In the genomic region with DNA sequence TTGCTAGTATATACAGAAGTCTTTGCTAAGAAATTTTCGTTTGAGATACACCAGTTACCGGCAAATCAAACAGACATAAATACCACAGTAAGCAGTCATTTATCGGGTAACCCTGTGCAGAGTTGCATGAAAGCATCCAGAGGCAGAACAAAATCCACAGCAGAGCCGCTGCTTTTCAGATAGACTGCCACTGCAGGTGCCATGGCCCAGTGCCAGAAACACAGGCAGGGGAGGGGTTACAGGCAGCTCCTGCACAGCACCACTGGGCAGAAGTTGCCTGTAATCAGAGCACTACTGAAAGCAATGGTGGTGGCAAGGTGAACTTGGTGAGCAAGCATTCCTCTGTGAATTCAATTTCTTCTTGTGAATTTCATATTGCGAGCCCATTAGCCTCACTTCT, we compare ENCODE assay signal across 9 cellular contexts.
DNase-seq lines count a peak whose midpoint lies in the region; ATAC-seq and TF ChIP-seq lines count a peak whose summit lies in the region.
"Had no signal": no experiment of that assay in that cellular context is flagged by ENCODE, and none has a peak within 500 bp of the region (broad histone marks: within the 10 kb centered on the region; RNA-seq: fewer than 3 reads in every experiment).

No MANE protein-coding gene starts in this region.

- peak; percentile 81 for ATAC-seq in HG02763 (IDR thresholded peaks at IDR 0.05; ENCODE audit: unreplicated experiment)

- no peaks in the 10 kb centered on the region for H3K27me3 Mint-ChIP-seq in HFFc6 (ENCODE audit: insufficient read depth)
- H3K27me3 Mint-ChIP-seq: naive thymus-derived CD8-positive, alpha-beta T cell had no signal

- no peaks in the 10 kb centered on the region for H3K4me1 Mint-ChIP-seq in HFFc6 (ENCODE audit: low read depth)

- no peak for TF ChIP-seq CTCF in HFFc6 (IDR thresholded peaks at IDR 0.05)

- no peak overlapping the region for H3K27ac Mint-ChIP-seq in HFFc6

- DNase-seq in DMS 273 (lab: John Stamatoyannopoulos, UW; ENCODE audit: unreplicated experiment) (peak; percentile 55), DMS 273 treated with DMSO at 0.1 percent for 48 hours (lab: John Stamatoyannopoulos, UW) (no peak), NCI-H2227 (lab: John Stamatoyannopoulos, UW; ENCODE audit: unreplicated experiment) (peak; percentile 76), head of caudate nucleus (peak; percentile 8 to 70 (median 42)), HFFc6 (no peak)
- no peak for DNase-seq in activated CD4-positive, CD25-positive, alpha-beta regulatory T cell (lab: John Stamatoyannopoulos, UW)
- no peak for DNase-seq in activated CD4-positive, CD25-positive, alpha-beta regulatory T cell treated with anti-CD3 and anti-CD28 coated beads, Interleukin-2, amount 50 U/mL, for 72 hours

- intact Hi-C loops in head of caudate nucleus (cut with DNase I): no loop called here

- H3K9me3 Mint-ChIP-seq in HFFc6: no peaks in the 10 kb centered on the region

- no peaks in the 10 kb centered on the region for H3K36me3 Mint-ChIP-seq in HFFc6 (ENCODE audit: low read depth)

- no peak overlapping the region for H3K4me3 Mint-ChIP-seq in HFFc6
- H3K4me3 Mint-ChIP-seq: naive thymus-derived CD8-positive, alpha-beta T cell had no signal

Comparison
In these comparisons a context has a peak if more than half of its experiments do, and no peak if none do; other contexts are left out.
1. DNase-seq: peak in DMS 273 (single experiment), NCI-H2227 (single experiment) and head of caudate nucleus (42 of 42); none in DMS 273 treated with DMSO at 0.1 percent for 48 hours (single experiment), activated CD4-positive, CD25-positive, alpha-beta regulatory T cell (0 of 4), HFFc6 (single experiment) and activated CD4-positive, CD25-positive, alpha-beta regulatory T cell treated with anti-CD3 and anti-CD28 coated beads, Interleukin-2, amount 50 U/mL, for 72 hours (single experiment).